ENCODE assay signal across 17 cellular contexts in genomic region chr15:86329311-86330013, GRCh38.
DNase-seq lines count a peak whose midpoint lies in the region; ATAC-seq and TF ChIP-seq lines count a peak whose summit lies in the region.
"Had no signal": no experiment of that assay in that cellular context is flagged by ENCODE, and none has a peak within 500 bp of the region (broad histone marks: within the 10 kb centered on the region; RNA-seq: fewer than 3 reads in every experiment).

No MANE protein-coding gene starts in this region.

- H3K9me3 ChIP-seq in IMR-90 (ENCODE audit: control insufficient read depth, insufficient read depth, low read length) (peaks cover 27% of the 10 kb centered on the region), mammary epithelial cell (replicated peaks; ENCODE audit: insufficient read depth, low read length) (peaks cover 37% of the 10 kb centered on the region), esophagus (ENCODE audit: control insufficient read depth in 2 of 2, insufficient read depth in 1 of 2, low read depth in 1 of 2, low read length in 1 of 2) (peaks cover 0 to 9% of the 10 kb centered on the region in 2 donors)

- no peak for TF ChIP-seq CTCF in IMR-90 (conservative IDR thresholded peaks at IDR 0.05; ENCODE audit: low read depth, low read length)
- no peak for TF ChIP-seq CTCF in mammary epithelial cell (conservative IDR thresholded peaks at IDR 0.05 in 1 of 2, IDR thresholded peaks at IDR 0.05 in 1 of 2; ENCODE audit: extremely low read depth in 1 of 2, insufficient read depth in 1 of 2, low read depth in 1 of 2, low read length in 2 of 2)
- no peak for TF ChIP-seq CTCF in foreskin keratinocyte (conservative IDR thresholded peaks at IDR 0.05)
- no peak for TF ChIP-seq CTCF in omental fat pad (IDR thresholded peaks at IDR 0.05)
- TF ChIP-seq CTCF in GM10266 (IDR thresholded peaks at IDR 0.05; ENCODE audit: control insufficient read depth, insufficient read depth, low read depth, missing control alignments): no peak

- no peak overlapping the region for H3K14ac ChIP-seq in IMR-90 (replicated peaks; ENCODE audit: low read depth, low read length)

- no peak overlapping the region for H2BK15ac ChIP-seq in IMR-90 (ENCODE audit: low read depth, low read length)

- H3K56ac ChIP-seq in IMR-90 (ENCODE audit: extremely low read depth, insufficient read depth, low read length): no peak overlapping the region

- H3K36me3 ChIP-seq in IMR-90 (ENCODE audit: control insufficient read depth, insufficient read depth, low read length) (no peaks in the 10 kb centered on the region), mammary epithelial cell (ENCODE audit: insufficient read depth, low read length) (no peaks in the 10 kb centered on the region), esophagus (ENCODE audit: control insufficient read depth in 2 of 2, insufficient read depth in 2 of 2, low read length in 1 of 2) (no peaks in the 10 kb centered on the region)

- in situ Hi-C loops in IMR-90 (cut with MboI; ENCODE audit: low sequenced_read_pairs): no loop called here
- in situ Hi-C loops in mammary epithelial cell (cut with MboI; ENCODE audit: low sequenced_read_pairs in 2 of 2): no loop called here

- H3K79me1 ChIP-seq in IMR-90 (ENCODE audit: low read depth in 1 of 2, low read length in 2 of 2): no peaks in the 10 kb centered on the region

- no peak overlapping the region for H4K91ac ChIP-seq in IMR-90 (ENCODE audit: insufficient read depth, low read depth, low read length)

- DNase-seq in IMR-90: no peak
- DNase-seq in mammary epithelial cell: peak; percentile 20
- peak; percentile 36 to 52 for DNase-seq in foreskin keratinocyte
- DNase-seq in NCI-H1092 (lab: John Stamatoyannopoulos, UW): no peak
- no peak for DNase-seq in omental fat pad (ENCODE audit: low spot score)
- no peak for DNase-seq in GM10266 (ENCODE audit: extremely low spot score)
- DNase-seq: C1 segment of cervical spinal cord; Calu3; CD4-positive, alpha-beta memory T cell; COR-L47; DMS53; DMS79 treated with DMSO at 0.1 percent for 48 hours; GF-D8; GOT3; HCEC 1CT had no signal

- H4K5ac ChIP-seq in IMR-90 (ENCODE audit: low read depth, low read length): no peak overlapping the region

- no peaks in the 10 kb centered on the region for H3K9me1 ChIP-seq in IMR-90 (ENCODE audit: insufficient read depth, low read length)

- no peak overlapping the region for H3K23ac ChIP-seq in IMR-90 (ENCODE audit: low read depth, low read length)

- intact Hi-C loops in IMR-90 (cut with micrococcal nuclease) (no loop called here), mammary epithelial cell (cut with micrococcal nuclease) (loop anchor here (10.0 kb wide), 1 partner anchor 1245 kb away; no protein-coding TSS in a partner anchor)

- H2AK5ac ChIP-seq in IMR-90 (ENCODE audit: low read depth, low read length): no peak overlapping the region

- no peak overlapping the region for H3K27ac ChIP-seq in IMR-90 (ENCODE audit: insufficient read depth, low read length)
- H3K27ac ChIP-seq in mammary epithelial cell (ENCODE audit: insufficient read depth, low read depth, low read length): no peak overlapping the region
- peak overlapping the region; percentile 81 to 87 for H3K27ac ChIP-seq in esophagus (ENCODE audit: low read depth in 2 of 2, low read length in 1 of 2)
- H3K27ac ChIP-seq in foreskin keratinocyte: no peak overlapping the region

- no peak overlapping the region for H3K18ac ChIP-seq in IMR-90 (ENCODE audit: low read depth, low read length)

- no peak overlapping the region for H2AK9ac ChIP-seq in IMR-90 (replicated peaks; ENCODE audit: low read depth, low read length, poor library complexity)

- H3K9ac ChIP-seq in IMR-90 (ENCODE audit: low read depth, low read length) (no peak overlapping the region), mammary epithelial cell (ENCODE audit: insufficient read depth, low read length) (no peak overlapping the region)

- H3K4me3 ChIP-seq in IMR-90 (ENCODE audit: insufficient read depth, low read depth, low read length) (no peak overlapping the region), mammary epithelial cell (replicated peaks in 1 of 3; ENCODE audit: insufficient read depth in 1 of 3, low read depth in 2 of 3, low read length in 3 of 3) (no peak overlapping the region), esophagus (ENCODE audit: low read depth in 1 of 2, low read length in 2 of 2) (no peak overlapping the region)

- H3K27me3 ChIP-seq in IMR-90 (ENCODE audit: control insufficient read depth, insufficient read depth, low read length): no peaks in the 10 kb centered on the region
- H3K27me3 ChIP-seq in mammary epithelial cell (ENCODE audit: insufficient read depth, low read length): no peaks in the 10 kb centered on the region
- H3K27me3 ChIP-seq in esophagus (ENCODE audit: control insufficient read depth in 1 of 2, insufficient read depth in 2 of 2, low read length in 2 of 2): no peaks in the 10 kb centered on the region
- no peaks in the 10 kb centered on the region for H3K27me3 ChIP-seq in foreskin keratinocyte

- TF ChIP-seq POLR2A in IMR-90 (IDR thresholded peaks at IDR 0.05; ENCODE audit: low read depth, low read length): no peak

- H2BK120ac ChIP-seq in IMR-90 (ENCODE audit: low read depth, low read length): no peak overlapping the region

- TF ChIP-seq RAD21 in IMR-90 (IDR thresholded peaks at IDR 0.05; ENCODE audit: low read length): no peak

- BruUV-seq in IMR-90 (replicated peaks; lab: Mats Ljungman, UMichigan): no TSS peak
- no TSS peak for BruUV-seq in mammary epithelial cell (replicated peaks; lab: Mats Ljungman, UMichigan)

- H2BK5ac ChIP-seq in IMR-90 (ENCODE audit: low read depth, low read length, poor library complexity, severe bottlenecking): no peak overlapping the region

- peak overlapping the region; percentile 11 for H2AFZ ChIP-seq in IMR-90 (replicated peaks; ENCODE audit: low read length, poor library complexity)
- H2AFZ ChIP-seq in mammary epithelial cell (ENCODE audit: low read depth, low read length): no peak overlapping the region

- CTCF ChIA-PET in IMR-90 (lab: Yijun Ruan, JAX): no interaction called here
- CTCF ChIA-PET in mammary epithelial cell (lab: Charles Lee; ENCODE audit: low non-redundant PET): no interaction called here

- peaks cover 28% of the 10 kb centered on the region for H3K79me2 ChIP-seq in mammary epithelial cell (ENCODE audit: insufficient read depth, low read length)

- WGBS in IMR-90 (ENCODE audit: extremely low coverage in 2 of 2, insufficient read length in 1 of 2), 2 experiments: 61% methylated on average over 2 of the region's 3 CpGs; no CpG with 5 or more reads in 1 of the 2 experiments
- 96% methylated on average over 3 of the region's 3 CpGs for WGBS in mammary epithelial cell (ENCODE audit: low coverage, missing lambda C conversion rate)
- 54 to 69% methylated on average over 3 of the region's 3 CpGs for WGBS in esophagus, 2 donors

- no peak for ATAC-seq in IMR-90 (ENCODE audit: low read depth)
- no peak for ATAC-seq in foreskin keratinocyte
- no peak for ATAC-seq in HG02623 (IDR thresholded peaks at IDR 0.05; ENCODE audit: unreplicated experiment)
- ATAC-seq in omental fat pad (ENCODE audit: low FRiP score): no peak

- H3K4me1 ChIP-seq in IMR-90 (ENCODE audit: control insufficient read depth, insufficient read depth, low read length): no peaks in the 10 kb centered on the region
- H3K4me1 ChIP-seq in mammary epithelial cell (ENCODE audit: insufficient read depth, low read length): peaks cover 15% of the 10 kb centered on the region
- H3K4me1 ChIP-seq in esophagus (ENCODE audit: control insufficient read depth in 2 of 2, insufficient read depth in 2 of 2, low read length in 1 of 2): peaks cover 0 to 11% of the 10 kb centered on the region in 2 donors
- peaks cover 20% of the 10 kb centered on the region for H3K4me1 ChIP-seq in foreskin keratinocyte

- H3K4ac ChIP-seq in IMR-90 (ENCODE audit: low read depth, low read length): no peak overlapping the region

- H3K4me2 ChIP-seq in IMR-90 (ENCODE audit: low read depth, low read length) (no peak overlapping the region), mammary epithelial cell (ENCODE audit: insufficient read depth, low read depth, low read length) (no peak overlapping the region)

- no peak overlapping the region for H2BK20ac ChIP-seq in IMR-90 (ENCODE audit: low read depth, low read length)

- POLR2A ChIA-PET in IMR-90 (lab: Charles Lee; ENCODE audit: unreplicated experiment): no interaction called here

- H4K8ac ChIP-seq in IMR-90 (ENCODE audit: low read depth in 2 of 2, low read length in 2 of 2): no peak overlapping the region

- dilution Hi-C loops in IMR-90 (cut with HindIII; ENCODE audit: low sequenced_read_pairs, unreplicated experiment): no loop called here
- dilution Hi-C loops in mammary epithelial cell (cut with HindIII; ENCODE audit: low sequenced_read_pairs): no loop called here

- no peaks in the 10 kb centered on the region for H4K20me1 ChIP-seq in IMR-90 (ENCODE audit: insufficient read depth, low read length)
- H4K20me1 ChIP-seq in mammary epithelial cell (ENCODE audit: insufficient read depth, low read length): no peaks in the 10 kb centered on the region

TF ChIP-seq in IMR-90, 13 proteins besides CTCF, POLR2A, EP300 and RAD21 (continues in another document):
- no peak for TF ChIP-seq NFE2L2 (IDR thresholded peaks at IDR 0.05; ENCODE audit: low read depth, low read length)
- no peak for TF ChIP-seq BHLHE40 (IDR thresholded peaks at IDR 0.05; ENCODE audit: low read depth, low read length)
- no peak for TF ChIP-seq CEBPB (IDR thresholded peaks at IDR 0.05; ENCODE audit: low read depth, low read length)
- TF ChIP-seq MAFK (IDR thresholded peaks at IDR 0.05; ENCODE audit: low read depth, low read length): no peak
- TF ChIP-seq USF2 (IDR thresholded peaks at IDR 0.05; ENCODE audit: low read depth, low read length): no peak
- TF ChIP-seq FOS (IDR thresholded peaks at IDR 0.05; ENCODE audit: low read depth, low read length): no peak
- TF ChIP-seq, protein P1, sequence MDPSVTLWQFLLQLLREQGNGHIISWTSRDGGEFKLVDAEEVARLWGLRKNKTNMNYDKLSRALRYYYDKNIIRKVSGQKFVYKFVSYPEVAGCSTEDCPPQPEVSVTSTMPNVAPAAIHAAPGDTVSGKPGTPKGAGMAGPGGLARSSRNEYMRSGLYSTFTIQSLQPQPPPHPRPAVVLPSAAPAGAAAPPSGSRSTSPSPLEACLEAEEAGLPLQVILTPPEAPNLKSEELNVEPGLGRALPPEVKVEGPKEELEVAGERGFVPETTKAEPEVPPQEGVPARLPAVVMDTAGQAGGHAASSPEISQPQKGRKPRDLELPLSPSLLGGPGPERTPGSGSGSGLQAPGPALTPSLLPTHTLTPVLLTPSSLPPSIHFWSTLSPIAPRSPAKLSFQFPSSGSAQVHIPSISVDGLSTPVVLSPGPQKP (IDR thresholded peaks at IDR 0.05; ENCODE audit: borderline replicate concordance, low read depth, low read length): no peak
- TF ChIP-seq RFX5 (IDR thresholded peaks at IDR 0.05; ENCODE audit: low read depth, low read length): no peak

Comparison
In these comparisons a context has a peak if more than half of its experiments do, and no peak if none do; other contexts are left out.
1. DNase-seq: peak in mammary epithelial cell (single experiment) and foreskin keratinocyte (2 of 2); none in IMR-90 (single experiment), NCI-H1092 (single experiment), omental fat pad (single experiment) and GM10266 (single experiment).
2. H3K27ac ChIP-seq: peak in esophagus (2 of 2); none in IMR-90 (single experiment), mammary epithelial cell (single experiment) and foreskin keratinocyte (single experiment).